Comparison of ENCODE assay signal across 21 cellular contexts in the genomic region with DNA sequence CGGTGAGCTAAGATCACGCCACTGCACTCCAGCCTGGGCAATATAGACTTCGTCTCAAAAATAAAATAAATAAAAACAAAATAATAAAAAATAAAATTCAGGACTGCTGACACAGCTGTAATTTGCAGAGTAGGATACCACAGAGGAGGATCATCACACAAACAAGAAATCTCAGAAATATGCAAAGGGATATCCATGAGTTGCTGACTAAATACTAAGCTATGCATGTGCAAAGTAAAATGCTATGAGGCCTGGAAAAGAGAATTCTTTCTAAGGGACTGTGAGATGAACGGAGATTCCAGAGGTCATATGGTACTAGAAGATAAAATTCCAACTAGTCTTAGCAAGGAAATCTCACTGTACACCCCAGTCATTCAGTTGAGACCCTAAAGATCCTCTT.
DNase-seq lines count a peak whose midpoint lies in the region; ATAC-seq, FAIRE-seq and TF ChIP-seq lines count a peak whose summit lies in the region.
"Had no signal": no experiment of that assay in that cellular context is flagged by ENCODE, and none has a peak within 500 bp of the region (broad histone marks: within the 10 kb centered on the region; RNA-seq: fewer than 3 reads in every experiment).

No MANE protein-coding gene starts in this region.

- POLR2A ChIA-PET in HEK293T (lab: Yijun Ruan, JAX) = no interaction called here

- DNase-seq in AG09309 (ENCODE audit: low read depth) (peak; percentile 25), LHCN-M2 (ENCODE audit: low read depth) (peak; percentile 66), bronchial epithelial cell (ENCODE audit: low read depth) (peak; percentile 9), kidney tubule cell (ENCODE audit: low spot score) (peak; percentile 71), HEK293T (ENCODE audit: extremely low spot score) (no peak), ascending aorta (ENCODE audit: low spot score in 2 of 2) (no peak)
- no peak for DNase-seq in activated T-cell treated with anti-CD3 and anti-CD28 coated beads, Interleukin-2, amount 50 U/mL, for 1 hour
- DNase-seq: activated gamma-delta T cell; cortex of kidney; hypothalamus; left cardiac atrium; Peyer's patch; stimulated activated CD4-positive, alpha-beta T cell treated with anti-CD3 and anti-CD28 coated beads, Interleukin-2, amount 100 ng/mL, for 48 hours; T-helper 1 cell had no signal

- H3K27me3 ChIP-seq in bronchial epithelial cell (ENCODE audit: control insufficient read depth, insufficient read depth, low read length) (no peaks in the 10 kb centered on the region), ascending aorta (no peaks in the 10 kb centered on the region)
- H3K27me3 ChIP-seq: BLaER1, Peyer's patch, suprapubic skin had no signal

- intact Hi-C loops in ascending aorta (cut with DNase I) = no loop called here

- no peak overlapping the region for H3K4me3 ChIP-seq in AG09309 (ENCODE audit: control insufficient read depth, low read depth, low read length)
- H3K4me3 ChIP-seq in bronchial epithelial cell (ENCODE audit: low read depth, low read length) = no peak overlapping the region
- H3K4me3 ChIP-seq in ascending aorta = no peak overlapping the region
- H3K4me3 ChIP-seq: BLaER1, Peyer's patch, suprapubic skin had no signal

- H3K9me3 ChIP-seq in ascending aorta = peaks cover 4 to 20% of the 10 kb centered on the region in 2 donors
- H3K9me3 ChIP-seq: suprapubic skin had no signal

- no peak for ATAC-seq in HG03442 (IDR thresholded peaks at IDR 0.05; ENCODE audit: unreplicated experiment)
- ATAC-seq: left cardiac atrium, sciatic nerve, WTC11 had no signal

- no peak for FAIRE-seq in bronchial epithelial cell (lab: Jason Lieb, UNC)
- FAIRE-seq: GM18507, GM19239 had no signal

- H3K27ac ChIP-seq in ascending aorta = no peak overlapping the region
- H3K27ac ChIP-seq: BLaER1, Peyer's patch, suprapubic skin had no signal

- TF ChIP-seq CTCF in AG09309 (IDR thresholded peaks at IDR 0.05; ENCODE audit: control insufficient read depth, insufficient read depth, low read depth, low read length, missing control alignments) (no peak), bronchial epithelial cell (IDR thresholded peaks at IDR 0.05; ENCODE audit: insufficient read depth, low read length, severe bottlenecking) (no peak), ascending aorta (IDR thresholded peaks at IDR 0.05) (no peak)

- CTCF ChIA-PET in HEK293T (lab: Yijun Ruan, JAX) = interaction anchor here (1.2 kb wide), 1 partner anchor 138 kb away, joined by 3 read pairs; no protein-coding TSS in a partner anchor

- H3K4me1 ChIP-seq in ascending aorta = no peaks in the 10 kb centered on the region
- H3K4me1 ChIP-seq: Peyer's patch, suprapubic skin had no signal

- H3K36me3 ChIP-seq in bronchial epithelial cell (ENCODE audit: control insufficient read depth, insufficient read depth, low read length) (no peaks in the 10 kb centered on the region), ascending aorta (no peaks in the 10 kb centered on the region)
- H3K36me3 ChIP-seq: Peyer's patch, suprapubic skin had no signal

TF ChIP-seq in HEK293T, 16 proteins besides CTCF, POLR2A, EP300 and RAD21:
- TF ChIP-seq ELF4 (IDR thresholded peaks at IDR 0.05) (no peak), SUZ12 (IDR thresholded peaks at IDR 0.05) (no peak), NFRKB (IDR thresholded peaks at IDR 0.05) (no peak), FOXA1 (IDR thresholded peaks at IDR 0.05) (no peak), SP1 (IDR thresholded peaks at IDR 0.05) (no peak), HDGF (IDR thresholded peaks at IDR 0.05; ENCODE audit: borderline replicate concordance) (no peak), BHLHE40 (IDR thresholded peaks at IDR 0.05; ENCODE audit: borderline replicate concordance) (no peak), FOXK2 (IDR thresholded peaks at IDR 0.05) (no peak), ARNT (IDR thresholded peaks at IDR 0.05) (no peak), CTBP1 (IDR thresholded peaks at IDR 0.05; ENCODE audit: borderline replicate concordance) (no peak), ZNF384 (IDR thresholded peaks at IDR 0.05) (no peak), LEF1 (IDR thresholded peaks at IDR 0.05; ENCODE audit: borderline replicate concordance) (no peak), L3MBTL2 (conservative IDR thresholded peaks at IDR 0.05) (no peak), TARDBP (IDR thresholded peaks at IDR 0.05) (no peak), FOXM1 (IDR thresholded peaks at IDR 0.05; ENCODE audit: borderline replicate concordance) (no peak)
- TF ChIP-seq, protein P1, sequence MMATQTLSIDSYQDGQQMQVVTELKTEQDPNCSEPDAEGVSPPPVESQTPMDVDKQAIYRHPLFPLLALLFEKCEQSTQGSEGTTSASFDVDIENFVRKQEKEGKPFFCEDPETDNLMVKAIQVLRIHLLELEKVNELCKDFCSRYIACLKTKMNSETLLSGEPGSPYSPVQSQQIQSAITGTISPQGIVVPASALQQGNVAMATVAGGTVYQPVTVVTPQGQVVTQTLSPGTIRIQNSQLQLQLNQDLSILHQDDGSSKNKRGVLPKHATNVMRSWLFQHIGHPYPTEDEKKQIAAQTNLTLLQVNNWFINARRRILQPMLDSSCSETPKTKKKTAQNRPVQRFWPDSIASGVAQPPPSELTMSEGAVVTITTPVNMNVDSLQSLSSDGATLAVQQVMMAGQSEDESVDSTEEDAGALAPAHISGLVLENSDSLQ (IDR thresholded peaks at IDR 0.05) = no peak

Comparison
In these comparisons a context has a peak if more than half of its experiments do, and no peak if none do; other contexts are left out.
1. DNase-seq: peak in AG09309 (single experiment), LHCN-M2 (single experiment), bronchial epithelial cell (single experiment) and kidney tubule cell (single experiment); none in HEK293T (single experiment), activated T-cell treated with anti-CD3 and anti-CD28 coated beads, Interleukin-2, amount 50 U/mL, for 1 hour (single experiment) and ascending aorta (0 of 2).